ENCODE assay signal across 14 cellular contexts in genomic region chr2:73640946-73641766, GRCh38. TPM values are rescaled to one million over a fixed set of nuclear protein-coding genes. Genes with fewer than 3 reads are reported as not detected.
DNase-seq lines count a peak whose midpoint lies in the region; ATAC-seq and TF ChIP-seq lines count a peak whose summit lies in the region.
"Had no signal": no experiment of that assay in that cellular context is flagged by ENCODE, and none has a peak within 500 bp of the region (broad histone marks: within the 10 kb centered on the region; RNA-seq: fewer than 3 reads in every experiment).

No MANE protein-coding gene starts in this region.

- peaks cover 2% of the 10 kb centered on the region for H3K9me3 Mint-ChIP-seq in activated CD4-positive, alpha-beta memory T cell treated with anti-CD3 and anti-CD28 coated beads, Interleukin-2, amount 10 ng/mL, durations not matched to agents 7 days and 5 days

- intact Hi-C loops in esophagus muscularis mucosa (cut with DNase I), result no loop called here
- intact Hi-C loops in right lobe of liver (cut with DNase I), result no loop called here
- intact Hi-C loops in sciatic nerve (cut with DNase I), result no loop called here
- intact Hi-C loops in mucosa of descending colon (cut with DNase I, micrococcal nuclease), result no loop called here

- H3K9me3 ChIP-seq in esophagus muscularis mucosa, result no peaks in the 10 kb centered on the region
- H3K9me3 ChIP-seq in right lobe of liver, result no peaks in the 10 kb centered on the region
- no peaks in the 10 kb centered on the region for H3K9me3 ChIP-seq in mucosa of descending colon
- H3K9me3 ChIP-seq: Caco-2 had no signal

- H3K4me3 Mint-ChIP-seq in activated CD4-positive, alpha-beta memory T cell treated with anti-CD3 and anti-CD28 coated beads, Interleukin-2, amount 10 ng/mL, durations not matched to agents 7 days and 5 days, result no peak overlapping the region
- H3K4me3 Mint-ChIP-seq: CD8-positive, alpha-beta memory T cell; H9 had no signal

- H3K27ac ChIP-seq in esophagus muscularis mucosa (replicated peaks in 1 of 4) (no peak overlapping the region), right lobe of liver (peak overlapping the region; percentile 73 to 80 (median 80))
- H3K27ac ChIP-seq: A549 had no signal

- H3K4me1 Mint-ChIP-seq in activated CD4-positive, alpha-beta memory T cell treated with anti-CD3 and anti-CD28 coated beads, Interleukin-2, amount 10 ng/mL, durations not matched to agents 7 days and 5 days, result no peaks in the 10 kb centered on the region

- no peaks in the 10 kb centered on the region for H3K36me3 ChIP-seq in esophagus muscularis mucosa
- no peaks in the 10 kb centered on the region for H3K36me3 ChIP-seq in right lobe of liver
- no peaks in the 10 kb centered on the region for H3K36me3 ChIP-seq in mucosa of descending colon (ENCODE audit: low read depth)

- H3K27me3 Mint-ChIP-seq in activated CD4-positive, alpha-beta memory T cell treated with anti-CD3 and anti-CD28 coated beads, Interleukin-2, amount 10 ng/mL, durations not matched to agents 7 days and 5 days, result peaks cover 13% of the 10 kb centered on the region

- CTCF ChIA-PET in activated CD4-positive, alpha-beta memory T cell treated with anti-CD3 and anti-CD28 coated beads, Interleukin-2, amount 10 ng/mL, durations not matched to agents 7 days and 5 days (lab: Charles Lee), result interaction anchor here (0.6 kb wide), 1 partner anchor 20 kb away, joined by 3 read pairs; no protein-coding TSS in a partner anchor

- peaks cover 0 to 6% (median 1%) of the 10 kb centered on the region in 4 donors for H3K4me1 ChIP-seq in esophagus muscularis mucosa
- peaks cover 0 to 46% (median 3%) of the 10 kb centered on the region in 4 donors for H3K4me1 ChIP-seq in right lobe of liver
- peaks cover 19% of the 10 kb centered on the region for H3K4me1 ChIP-seq in mucosa of descending colon (ENCODE audit: low read depth)
- H3K4me1 ChIP-seq: Caco-2 had no signal

- TF ChIP-seq POLR2A in esophagus muscularis mucosa (IDR thresholded peaks at IDR 0.05; ENCODE audit: low read depth) (no peak), right lobe of liver (IDR thresholded peaks at IDR 0.05) (no peak)

- H3K4me3 ChIP-seq in esophagus muscularis mucosa (no peak overlapping the region), right lobe of liver (peak overlapping the region; percentile 29 to 53 (median 44)), mucosa of descending colon (no peak overlapping the region)
- H3K4me3 ChIP-seq: A549 had no signal

- peaks cover 0 to 4% (median 0%) of the 10 kb centered on the region in 4 donors for H3K27me3 ChIP-seq in esophagus muscularis mucosa
- H3K27me3 ChIP-seq in right lobe of liver, result no peaks in the 10 kb centered on the region

- no peak for TF ChIP-seq CTCF in esophagus muscularis mucosa (IDR thresholded peaks at IDR 0.05)
- TF ChIP-seq CTCF in right lobe of liver (IDR thresholded peaks at IDR 0.05), result no peak
- TF ChIP-seq CTCF in mucosa of descending colon (IDR thresholded peaks at IDR 0.05), result no peak

- 100% methylated on average over 2 of the region's 19 CpGs for WGBS in esophagus muscularis mucosa
- WGBS in right lobe of liver (ENCODE audit: insufficient coverage, low coverage, low lambda C conversion rate, missing lambda C conversion rate), result 22% methylated on average over 5 of the region's 19 CpGs

- no peaks in the 10 kb centered on the region for H3K36me3 Mint-ChIP-seq in activated CD4-positive, alpha-beta memory T cell treated with anti-CD3 and anti-CD28 coated beads, Interleukin-2, amount 10 ng/mL, durations not matched to agents 7 days and 5 days (ENCODE audit: low read depth)

- peak; percentile 78 for DNase-seq in esophagus muscularis mucosa (ENCODE audit: extremely low spot score)
- peak in 2 of 3 donors; percentile 32 to 78 for DNase-seq in right lobe of liver
- DNase-seq in sciatic nerve (ENCODE audit: low spot score), result no peak
- no peak for DNase-seq in mucosa of descending colon
- no peak for DNase-seq in activated naive CD4-positive, alpha-beta T cell (lab: John Stamatoyannopoulos, UW)
- DNase-seq in activated CD4-positive, alpha-beta memory T cell treated with anti-CD3 and anti-CD28 coated beads, Interleukin-2, amount 10 ng/mL, durations not matched to agents 7 days and 5 days, result no peak
- DNase-seq: Caco-2; CD8-positive, alpha-beta memory T cell; DND-41; GDM1; GOT3; H9 had no signal

- TF ChIP-seq EP300 in esophagus muscularis mucosa (IDR thresholded peaks at IDR 0.05), result no peak

- no peak overlapping the region for H3K27ac Mint-ChIP-seq in activated CD4-positive, alpha-beta memory T cell treated with anti-CD3 and anti-CD28 coated beads, Interleukin-2, amount 10 ng/mL, durations not matched to agents 7 days and 5 days
- H3K27ac Mint-ChIP-seq: CD8-positive, alpha-beta memory T cell; H9 had no signal

- POLR2A ChIA-PET in activated CD4-positive, alpha-beta memory T cell treated with anti-CD3 and anti-CD28 coated beads, Interleukin-2, amount 10 ng/mL, durations not matched to agents 7 days and 5 days (lab: Charles Lee), result no interaction called here

- ATAC-seq in right lobe of liver, result peak; percentile 42 to 55 (median 48)
- ATAC-seq in sciatic nerve, result peak; percentile 55
- no peak for ATAC-seq in mucosa of descending colon

RNA-seq across cellular contexts. Expression of gene NAT8, which starts 1.1 kb away (rescaled TPM):
- not detected for total RNA-seq in esophagus muscularis mucosa
- total RNA-seq in right lobe of liver, result 10 to 100 TPM; 15.1 to 40.6 (median 32.7) TPM
- total RNA-seq in sciatic nerve, result not detected
- total RNA-seq in mucosa of descending colon, result under 1 TPM in 1 of 3 donors, not detected in 2; 0.52 TPM
- not detected for total RNA-seq in activated CD4-positive, alpha-beta memory T cell treated with anti-CD3 and anti-CD28 coated beads, Interleukin-2, amount 10 ng/mL, durations not matched to agents 7 days and 5 days
- total RNA-seq: Caco-2; CD8-positive, alpha-beta memory T cell; H9; HT-29 had no signal

Comparison
In these comparisons a context has a peak if more than half of its experiments do, and no peak if none do; other contexts are left out.
1. DNase-seq: peak in esophagus muscularis mucosa (single experiment) and right lobe of liver (2 of 3); none in sciatic nerve (single experiment), mucosa of descending colon (0 of 3), activated naive CD4-positive, alpha-beta T cell (0 of 4) and activated CD4-positive, alpha-beta memory T cell treated with anti-CD3 and anti-CD28 coated beads, Interleukin-2, amount 10 ng/mL, durations not matched to agents 7 days and 5 days (single experiment).
2. H3K27ac ChIP-seq: peak in right lobe of liver (3 of 3); none in esophagus muscularis mucosa (0 of 4).
3. H3K4me3 ChIP-seq: peak in right lobe of liver (3 of 3); none in esophagus muscularis mucosa (0 of 4) and mucosa of descending colon (single experiment).
4. RNA of gene NAT8, which starts 1.1 kb away (total RNA-seq): 15.1 to 40.6 TPM in right lobe of liver; 0.52 TPM in mucosa of descending colon, not detected in esophagus muscularis mucosa, not detected in sciatic nerve (single experiment) and not detected in activated CD4-positive, alpha-beta memory T cell treated with anti-CD3 and anti-CD28 coated beads, Interleukin-2, amount 10 ng/mL, durations not matched to agents 7 days and 5 days; every median in the first group is over 10 times any median in the second.